In genomic region chr1:157988002-157988401, GRCh38 we compare ENCODE assay signal across 8 cellular contexts.
"Had no signal": no experiment of that assay in that cellular context is flagged by ENCODE, and none has a peak within 500 bp of the region (broad histone marks: within the 10 kb centered on the region; RNA-seq: fewer than 3 reads in every experiment).

No MANE protein-coding gene starts in this region.

- H3K36me3 ChIP-seq: HAP-1 had no signal

- H3K27ac ChIP-seq: GM23248 had no signal

- H3K9me3 ChIP-seq: HAP-1 had no signal

- H2AFZ ChIP-seq: GM23248 had no signal

- DNase-seq: GM23248, GOT3, H7, H9, HCEC 1CT, HFFc6 had no signal

- H3K4me3 ChIP-seq: GM23248, HAP-1 had no signal

- H3K9ac ChIP-seq: GM23248 had no signal

- ATAC-seq: HCT116 had no signal

- H3K27ac Mint-ChIP-seq: H9, HFFc6 had no signal

- H3K4me3 Mint-ChIP-seq: H9, HFFc6 had no signal

- H3K9me3 Mint-ChIP-seq: H9, HFFc6 had no signal
